ENCODE assay signal across 9 cellular contexts in genomic region chr11:97140885-97141494, GRCh38.
DNase-seq lines count a peak whose midpoint lies in the region; ATAC-seq, FAIRE-seq and TF ChIP-seq lines count a peak whose summit lies in the region.
"Had no signal": no experiment of that assay in that cellular context is flagged by ENCODE, and none has a peak within 500 bp of the region (broad histone marks: within the 10 kb centered on the region; RNA-seq: fewer than 3 reads in every experiment).

No MANE protein-coding gene starts in this region.

- no peak overlapping the region for H3K27ac ChIP-seq in 22Rv1

- peak; percentile 72 for FAIRE-seq in endometrium (lab: Jason Lieb, UNC)

- peak; percentile 74 for ATAC-seq in GM19351 (IDR thresholded peaks at IDR 0.05; ENCODE audit: unreplicated experiment)

- peak; percentile 87 for TF ChIP-seq CTCF in 22Rv1 (IDR thresholded peaks at IDR 0.05)

- peak; percentile 64 to 74 for DNase-seq in NCI-H526 (lab: John Stamatoyannopoulos, UW)
- DNase-seq in activated effector memory CD4-positive, alpha-beta T cell treated with anti-CD3 and anti-CD28 coated beads, Interleukin-2, amount 50 U/mL, for 16 hours, result no peak
- no peak for DNase-seq in NCI-H2107 treated with DMSO at 0.1 percent for 48 hours (lab: John Stamatoyannopoulos, UW; ENCODE audit: unreplicated experiment)
- DNase-seq in NK-92 treated with Interleukin-12 subunit alpha and Interleukin-12 subunit beta, amount 100 ng/mL, for 24 hours (lab: John Stamatoyannopoulos, UW), result no peak
- no peak for DNase-seq in NCI-H146 (lab: John Stamatoyannopoulos, UW)
- DNase-seq: activated gamma-delta T cell had no signal

Comparison
In these comparisons a context has a peak if more than half of its experiments do, and no peak if none do; other contexts are left out.
1. DNase-seq: peak in NCI-H526 (2 of 2); none in activated effector memory CD4-positive, alpha-beta T cell treated with anti-CD3 and anti-CD28 coated beads, Interleukin-2, amount 50 U/mL, for 16 hours (single experiment), NCI-H2107 treated with DMSO at 0.1 percent for 48 hours (single experiment), NK-92 treated with Interleukin-12 subunit alpha and Interleukin-12 subunit beta, amount 100 ng/mL, for 24 hours (single experiment) and NCI-H146 (single experiment).